Comparison of ENCODE assay signal across 24 cellular contexts in genomic region chr5:124912653-124913328, GRCh38.
DNase-seq lines count a peak whose midpoint lies in the region; ATAC-seq and TF ChIP-seq lines count a peak whose summit lies in the region.
"Had no signal": no experiment of that assay in that cellular context is flagged by ENCODE, and none has a peak within 500 bp of the region (broad histone marks: within the 10 kb centered on the region; RNA-seq: fewer than 3 reads in every experiment).

No MANE protein-coding gene starts in this region.

- no TSS peak for BruUV-seq in PC-9 (replicated peaks; lab: Mats Ljungman, UMichigan)

- H3K9me2 ChIP-seq in SU-DHL-6 (replicated peaks; ENCODE audit: insufficient read depth, low read length): no peaks in the 10 kb centered on the region
- no peaks in the 10 kb centered on the region for H3K9me2 ChIP-seq in PC-9 (ENCODE audit: insufficient read depth)

- no peaks in the 10 kb centered on the region for H3K9me3 ChIP-seq in SU-DHL-6 (ENCODE audit: insufficient read depth, low read length)
- H3K9me3 ChIP-seq in left ventricle myocardium inferior (replicated peaks): peaks cover 6% of the 10 kb centered on the region
- H3K9me3 ChIP-seq in BE2C: no peaks in the 10 kb centered on the region
- no peaks in the 10 kb centered on the region for H3K9me3 ChIP-seq in PC-9 (ENCODE audit: insufficient read depth, low read depth)
- H3K9me3 ChIP-seq: lower lobe of right lung, prostate gland, SJCRH30, spleen, suprapubic skin had no signal

- TF ChIP-seq CTCF in SU-DHL-6 (IDR thresholded peaks at IDR 0.05; ENCODE audit: insufficient read depth, low read length, poor library complexity, severe bottlenecking): no peak
- TF ChIP-seq CTCF in left ventricle myocardium inferior (IDR thresholded peaks at IDR 0.05; ENCODE audit: borderline replicate concordance): no peak
- no peak for TF ChIP-seq CTCF in BE2C (IDR thresholded peaks at IDR 0.05; ENCODE audit: low read depth, low read length)
- TF ChIP-seq CTCF in PC-9 (conservative IDR thresholded peaks at IDR 0.05): no peak

- H3K4me1 ChIP-seq in left ventricle myocardium inferior (peaks cover 21% of the 10 kb centered on the region), BE2C (peaks cover 12% of the 10 kb centered on the region), PC-9 (replicated peaks; ENCODE audit: insufficient read depth) (peaks cover 8% of the 10 kb centered on the region)
- H3K4me1 ChIP-seq: prostate gland, SJCRH30 had no signal

- no peaks in the 10 kb centered on the region for H3K27me3 Mint-ChIP-seq in IgD-negative memory B cell
- H3K27me3 Mint-ChIP-seq in stimulated activated naive B cell treated with anti-CD40 and anti-IgM and Interleukin-4, amounts not matched to agents 10 μg/mL and 1 μg/mL and 100 μg/mL, for 72 hours: peaks cover 0 to 3% of the 10 kb centered on the region in 2 donors
- H3K27me3 Mint-ChIP-seq: activated naive CD8-positive, alpha-beta T cell treated with anti-CD3 and anti-CD28 coated beads, Interleukin-2, amount 50 U/mL, for 24 hours; naive thymus-derived CD4-positive, alpha-beta T cell had no signal

- H4K20me1 ChIP-seq in SU-DHL-6 (ENCODE audit: low read depth, low read length): no peaks in the 10 kb centered on the region
- no peaks in the 10 kb centered on the region for H4K20me1 ChIP-seq in PC-9 (ENCODE audit: insufficient read depth)

- no peaks in the 10 kb centered on the region for H3F3A ChIP-seq in SU-DHL-6 (ENCODE audit: insufficient read depth)
- peaks cover 4% of the 10 kb centered on the region; the same call in 1 of the 2 replicates for H3F3A ChIP-seq in PC-9 (ENCODE audit: insufficient read depth, low read depth)

- H3K4me3 ChIP-seq in SU-DHL-6 (ENCODE audit: insufficient read depth, low read length, poor library complexity, severe bottlenecking): peak overlapping the region; percentile 21
- H3K4me3 ChIP-seq in left ventricle myocardium inferior: no peak overlapping the region
- no peak overlapping the region for H3K4me3 ChIP-seq in BE2C (ENCODE audit: low read depth, low read length)
- no peak overlapping the region for H3K4me3 ChIP-seq in PC-9
- H3K4me3 ChIP-seq: lower lobe of right lung, prostate gland, SJCRH30, spleen, suprapubic skin had no signal

- peak overlapping the region; percentile 23 for H3K9ac ChIP-seq in SU-DHL-6 (ENCODE audit: low read length)

- H3K79me2 ChIP-seq in SU-DHL-6 (ENCODE audit: insufficient read depth, low read length): no peaks in the 10 kb centered on the region
- no peaks in the 10 kb centered on the region for H3K79me2 ChIP-seq in PC-9 (ENCODE audit: low read depth)

- no peaks in the 10 kb centered on the region for H3K9me3 Mint-ChIP-seq in IgD-negative memory B cell
- peaks cover 0 to 5% of the 10 kb centered on the region in 2 donors for H3K9me3 Mint-ChIP-seq in stimulated activated naive B cell treated with anti-CD40 and anti-IgM and Interleukin-4, amounts not matched to agents 10 μg/mL and 1 μg/mL and 100 μg/mL, for 72 hours
- H3K9me3 Mint-ChIP-seq: activated naive CD8-positive, alpha-beta T cell treated with anti-CD3 and anti-CD28 coated beads, Interleukin-2, amount 50 U/mL, for 24 hours had no signal

- H3K36me3 Mint-ChIP-seq in IgD-negative memory B cell: peaks cover 6% of the 10 kb centered on the region
- H3K36me3 Mint-ChIP-seq in stimulated activated naive B cell treated with anti-CD40 and anti-IgM and Interleukin-4, amounts not matched to agents 10 μg/mL and 1 μg/mL and 100 μg/mL, for 72 hours: peaks cover 3 to 4% of the 10 kb centered on the region in 2 donors
- H3K36me3 Mint-ChIP-seq: naive thymus-derived CD4-positive, alpha-beta T cell had no signal

- peaks cover 10 to 27% (median 21%) of the 10 kb centered on the region in 3 donors for H3K4me1 Mint-ChIP-seq in IgD-negative memory B cell
- peaks cover 37 to 63% of the 10 kb centered on the region in 2 donors for H3K4me1 Mint-ChIP-seq in stimulated activated naive B cell treated with anti-CD40 and anti-IgM and Interleukin-4, amounts not matched to agents 10 μg/mL and 1 μg/mL and 100 μg/mL, for 72 hours
- H3K4me1 Mint-ChIP-seq: naive thymus-derived CD4-positive, alpha-beta T cell had no signal

- H3K27ac ChIP-seq in SU-DHL-6 (ENCODE audit: low read depth, low read length): no peak overlapping the region
- H3K27ac ChIP-seq in left ventricle myocardium inferior (replicated peaks): no peak overlapping the region
- no peak overlapping the region for H3K27ac ChIP-seq in PC-9
- H3K27ac ChIP-seq: brain microvascular endothelial cell, epithelial cell of prostate, lower lobe of right lung, prostate gland, SJCRH30, spleen, suprapubic skin had no signal

- H3K4me3 Mint-ChIP-seq in IgD-negative memory B cell: peak overlapping the region in 3 of 4 donors; percentile 58 to 84 (median 83)
- peak overlapping the region; percentile 11 to 15 for H3K4me3 Mint-ChIP-seq in stimulated activated naive B cell treated with anti-CD40 and anti-IgM and Interleukin-4, amounts not matched to agents 10 μg/mL and 1 μg/mL and 100 μg/mL, for 72 hours
- H3K4me3 Mint-ChIP-seq: activated naive CD8-positive, alpha-beta T cell treated with anti-CD3 and anti-CD28 coated beads, Interleukin-2, amount 50 U/mL, for 24 hours; activated T-cell treated with anti-CD3 and anti-CD28 coated beads, Interleukin-2, amount 50 U/mL, for 72 hours; naive thymus-derived CD4-positive, alpha-beta T cell had no signal

- H3K4me2 ChIP-seq in SU-DHL-6 (ENCODE audit: low read depth, low read length, poor library complexity, severe bottlenecking): peak overlapping the region; percentile 32
- no peak overlapping the region for H3K4me2 ChIP-seq in PC-9

- CTCF ChIA-PET in PC-9 (lab: Charles Lee): no interaction called here

- H3K36me3 ChIP-seq in SU-DHL-6 (ENCODE audit: low read length) (no peaks in the 10 kb centered on the region), left ventricle myocardium inferior (no peaks in the 10 kb centered on the region), BE2C (no peaks in the 10 kb centered on the region), PC-9 (ENCODE audit: low read depth) (no peaks in the 10 kb centered on the region)
- H3K36me3 ChIP-seq: brain microvascular endothelial cell, lower lobe of right lung, prostate gland, SJCRH30, spleen, suprapubic skin had no signal

- peak overlapping the region; percentile 30 for H2AFZ ChIP-seq in SU-DHL-6 (ENCODE audit: low read depth, low read length, severe bottlenecking)
- H2AFZ ChIP-seq in PC-9: no peak overlapping the region

- H3K27me3 ChIP-seq in SU-DHL-6 (ENCODE audit: low read length): no peaks in the 10 kb centered on the region
- H3K27me3 ChIP-seq in left ventricle myocardium inferior (ENCODE audit: low read depth): no peaks in the 10 kb centered on the region
- H3K27me3 ChIP-seq in BE2C: no peaks in the 10 kb centered on the region
- H3K27me3 ChIP-seq in PC-9 (ENCODE audit: insufficient read depth, low read depth): no peaks in the 10 kb centered on the region
- H3K27me3 ChIP-seq: brain microvascular endothelial cell, SJCRH30, spleen, suprapubic skin had no signal

- peak; percentile 36 to 47 for ATAC-seq in stimulated activated naive B cell treated with anti-CD40 and anti-IgM and Interleukin-4, amounts not matched to agents 10 μg/mL and 1 μg/mL and 100 μg/mL, for 72 hours (replicated peaks)
- no peak for ATAC-seq in HG03135 (IDR thresholded peaks at IDR 0.05; ENCODE audit: unreplicated experiment)
- ATAC-seq: activated naive CD8-positive, alpha-beta T cell treated with anti-CD3 and anti-CD28 coated beads, Interleukin-2, amount 50 U/mL, for 24 hours; activated T-cell treated with anti-CD3 and anti-CD28 coated beads, Interleukin-2, amount 50 U/mL, for 72 hours; naive thymus-derived CD4-positive, alpha-beta T cell had no signal

- DNase-seq in left ventricle myocardium inferior (peak; percentile 28), BE2C (no peak), PC-9 (no peak)
- DNase-seq in stimulated activated naive B cell treated with anti-CD40 and anti-IgM and Interleukin-4, amounts not matched to agents 10 μg/mL and 1 μg/mL and 100 μg/mL, for 72 hours: no peak
- DNase-seq: activated naive CD8-positive, alpha-beta T cell treated with anti-CD3 and anti-CD28 coated beads, Interleukin-2, amount 50 U/mL, for 24 hours; activated T-cell treated with anti-CD3 and anti-CD28 coated beads, Interleukin-2, amount 50 U/mL, for 72 hours; brain microvascular endothelial cell; dermis blood vessel endothelial cell; DMS 273 treated with DMSO at 0.1 percent for 48 hours; foreskin melanocyte; lower lobe of right lung; naive thymus-derived CD4-positive, alpha-beta T cell; NCI-H187 treated with DMSO at 0.1 percent for 48 hours; NCI-H446 treated with DMSO at 0.1 percent for 48 hours; NK-92 treated with Interleukin-12 subunit alpha and Interleukin-12 subunit beta, amount 100 ng/mL, for 24 hours; SJCRH30; spleen; T-helper 2 cell had no signal

- intact Hi-C loops in left ventricle myocardium inferior (cut with micrococcal nuclease): no loop called here
- intact Hi-C loops in PC-9 (cut with micrococcal nuclease; ENCODE audit: unreplicated experiment): no loop called here

- H3K27ac Mint-ChIP-seq in IgD-negative memory B cell: no peak overlapping the region
- peak overlapping the region; percentile 70 for H3K27ac Mint-ChIP-seq in stimulated activated naive B cell treated with anti-CD40 and anti-IgM and Interleukin-4, amounts not matched to agents 10 μg/mL and 1 μg/mL and 100 μg/mL, for 72 hours
- H3K27ac Mint-ChIP-seq: activated naive CD8-positive, alpha-beta T cell treated with anti-CD3 and anti-CD28 coated beads, Interleukin-2, amount 50 U/mL, for 24 hours; activated T-cell treated with anti-CD3 and anti-CD28 coated beads, Interleukin-2, amount 50 U/mL, for 72 hours; naive thymus-derived CD4-positive, alpha-beta T cell had no signal

- POLR2A ChIA-PET in PC-9 (lab: Charles Lee; ENCODE audit: unreplicated experiment): no interaction called here
